8 cellular contexts compared by ENCODE assay signal in the genomic region with DNA sequence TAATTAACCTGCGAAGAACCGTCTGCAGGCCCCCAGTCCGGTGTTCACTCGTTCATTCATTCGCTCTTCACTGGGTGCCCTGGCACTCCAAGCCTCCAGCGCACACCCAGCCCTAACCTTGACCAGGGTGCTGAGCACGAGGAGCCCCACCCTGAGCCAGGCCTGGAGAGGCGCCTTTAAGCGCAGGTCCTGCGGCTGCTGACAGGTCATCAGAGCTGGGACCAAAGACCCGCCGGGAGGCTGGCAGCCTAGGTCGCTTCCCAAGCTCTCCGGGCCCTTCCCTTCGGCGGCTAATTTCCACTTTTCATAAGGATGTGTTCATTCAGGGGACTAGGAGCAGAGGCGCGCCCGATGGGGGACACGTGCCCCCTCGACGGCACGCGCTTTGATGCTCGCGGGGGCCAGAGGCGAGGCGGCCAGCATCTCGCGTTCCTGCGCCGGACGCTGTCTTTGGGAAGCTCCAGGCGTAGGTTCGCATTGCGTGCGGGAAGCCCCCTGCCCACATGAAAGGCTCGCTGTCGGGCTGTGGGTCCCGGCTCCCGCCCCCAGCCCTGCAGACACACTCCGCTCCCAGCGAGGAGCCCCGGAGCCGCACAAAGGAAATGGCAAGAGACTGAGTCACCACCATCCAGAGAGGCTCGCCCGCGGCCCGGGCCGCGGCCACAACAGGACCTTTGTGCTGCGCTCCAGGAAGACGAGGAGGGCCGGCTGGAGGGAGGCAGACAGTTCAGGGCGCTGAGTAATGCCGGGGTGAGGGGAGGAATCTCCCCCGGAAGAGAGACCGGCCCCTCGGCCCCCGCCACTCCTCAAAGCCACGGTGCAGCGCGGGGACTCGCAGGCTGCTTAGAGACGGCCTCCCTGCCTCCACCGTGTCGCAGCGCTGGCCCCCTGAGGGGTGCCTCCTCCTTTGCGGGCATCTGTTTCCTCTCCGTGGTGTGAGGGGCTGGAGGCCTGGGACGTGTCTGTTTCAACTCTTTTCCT.
DNase-seq lines count a peak whose midpoint lies in the region; ATAC-seq lines count a peak whose summit lies in the region.

No MANE protein-coding gene starts in this region.

- no peaks in the 10 kb centered on the region for H3K36me3 Mint-ChIP-seq in activated naive CD8-positive, alpha-beta T cell treated with anti-CD3 and anti-CD28 coated beads, Interleukin-2, amount 10 ng/mL, durations not matched to agents 7 days and 5 days
- no peaks in the 10 kb centered on the region for H3K36me3 Mint-ChIP-seq in stimulated activated naive CD8-positive, alpha-beta T cell treated with anti-CD3 and anti-CD28 coated beads, Interleukin-15, Interleukin-2, amounts not matched to agents 100 ng/mL and 50 ng/mL, for 24 hours (ENCODE audit: low read depth)

- H3K4me3 Mint-ChIP-seq in activated naive CD8-positive, alpha-beta T cell treated with anti-CD3 and anti-CD28 coated beads, Interleukin-2, amount 10 ng/mL, durations not matched to agents 7 days and 5 days, result peak overlapping the region; percentile 31
- peak overlapping the region; percentile 12 for H3K4me3 Mint-ChIP-seq in stimulated activated naive CD8-positive, alpha-beta T cell treated with anti-CD3 and anti-CD28 coated beads, Interleukin-15, Interleukin-2, amounts not matched to agents 100 ng/mL and 50 ng/mL, for 24 hours

- H3K4me1 Mint-ChIP-seq in activated naive CD8-positive, alpha-beta T cell treated with anti-CD3 and anti-CD28 coated beads, Interleukin-2, amount 10 ng/mL, durations not matched to agents 7 days and 5 days, result peaks cover 9% of the 10 kb centered on the region
- H3K4me1 Mint-ChIP-seq in stimulated activated naive CD8-positive, alpha-beta T cell treated with anti-CD3 and anti-CD28 coated beads, Interleukin-15, Interleukin-2, amounts not matched to agents 100 ng/mL and 50 ng/mL, for 24 hours (ENCODE audit: low read depth), result peaks cover 27% of the 10 kb centered on the region

- H3K9me3 Mint-ChIP-seq in activated naive CD8-positive, alpha-beta T cell treated with anti-CD3 and anti-CD28 coated beads, Interleukin-2, amount 10 ng/mL, durations not matched to agents 7 days and 5 days, result no peaks in the 10 kb centered on the region
- no peaks in the 10 kb centered on the region for H3K9me3 Mint-ChIP-seq in stimulated activated naive CD8-positive, alpha-beta T cell treated with anti-CD3 and anti-CD28 coated beads, Interleukin-15, Interleukin-2, amounts not matched to agents 100 ng/mL and 50 ng/mL, for 24 hours

- peaks cover 27% of the 10 kb centered on the region for H3K27me3 Mint-ChIP-seq in activated naive CD8-positive, alpha-beta T cell treated with anti-CD3 and anti-CD28 coated beads, Interleukin-2, amount 10 ng/mL, durations not matched to agents 7 days and 5 days
- H3K27me3 Mint-ChIP-seq in stimulated activated naive CD8-positive, alpha-beta T cell treated with anti-CD3 and anti-CD28 coated beads, Interleukin-15, Interleukin-2, amounts not matched to agents 100 ng/mL and 50 ng/mL, for 24 hours, result peaks cover 33% of the 10 kb centered on the region

- DNase-seq in 8988T (peak; percentile 91), HS-27A (ENCODE audit: low read depth) (peak; percentile 67), iPS-NIHi11 (ENCODE audit: low spot score) (peak; percentile 81), SKM-1 (lab: John Stamatoyannopoulos, UW; ENCODE audit: unreplicated experiment) (no peak), middle frontal gyrus (ENCODE audit: extremely low spot score, low spot score) (no peak)
- DNase-seq in activated naive CD8-positive, alpha-beta T cell treated with anti-CD3 and anti-CD28 coated beads, Interleukin-2, amount 10 ng/mL, durations not matched to agents 7 days and 5 days, result peak; percentile 37

- no peak overlapping the region for H3K27ac Mint-ChIP-seq in activated naive CD8-positive, alpha-beta T cell treated with anti-CD3 and anti-CD28 coated beads, Interleukin-2, amount 10 ng/mL, durations not matched to agents 7 days and 5 days
- H3K27ac Mint-ChIP-seq in stimulated activated naive CD8-positive, alpha-beta T cell treated with anti-CD3 and anti-CD28 coated beads, Interleukin-15, Interleukin-2, amounts not matched to agents 100 ng/mL and 50 ng/mL, for 24 hours, result no peak overlapping the region

- peak; percentile 72 for ATAC-seq in activated naive CD8-positive, alpha-beta T cell treated with anti-CD3 and anti-CD28 coated beads, Interleukin-2, amount 10 ng/mL, durations not matched to agents 7 days and 5 days (ENCODE audit: low read depth)
- no peak for ATAC-seq in HG02759 (IDR thresholded peaks at IDR 0.05; ENCODE audit: unreplicated experiment)

- POLR2A ChIA-PET in activated naive CD8-positive, alpha-beta T cell treated with anti-CD3 and anti-CD28 coated beads, Interleukin-2, amount 10 ng/mL, durations not matched to agents 7 days and 5 days (lab: Charles Lee), result no interaction called here

Comparison
In these comparisons a context has a peak if more than half of its experiments do, and no peak if none do; other contexts are left out.
1. DNase-seq: peak in 8988T (single experiment), HS-27A (single experiment), activated naive CD8-positive, alpha-beta T cell treated with anti-CD3 and anti-CD28 coated beads, Interleukin-2, amount 10 ng/mL, durations not matched to agents 7 days and 5 days (single experiment) and iPS-NIHi11 (single experiment); none in SKM-1 (single experiment) and middle frontal gyrus (single experiment).